In genomic region chr22:17965538-17966402, GRCh38 we compare ENCODE assay signal across 18 cellular contexts. TPM values are rescaled to one million over a fixed set of nuclear protein-coding genes. Genes with fewer than 3 reads are reported as not detected.
DNase-seq lines count a peak whose midpoint lies in the region; ATAC-seq and TF ChIP-seq lines count a peak whose summit lies in the region.
"Had no signal": no experiment of that assay in that cellular context is flagged by ENCODE, and none has a peak within 500 bp of the region (broad histone marks: within the 10 kb centered on the region; RNA-seq: fewer than 3 reads in every experiment).

No MANE protein-coding gene starts in this region.

- peaks cover 5% of the 10 kb centered on the region; the same call in 1 of the 2 replicates for H3K79me2 ChIP-seq in OCI-LY1 (ENCODE audit: insufficient read depth, low read length)
- peaks cover 5% of the 10 kb centered on the region for H3K79me2 ChIP-seq in trophoblast cell (ENCODE audit: control insufficient read depth, insufficient read depth, low read length, poor library complexity)
- peaks cover 81% of the 10 kb centered on the region for H3K79me2 ChIP-seq in hepatocyte

- no peak overlapping the region for H4K91ac ChIP-seq in trophoblast cell (ENCODE audit: low read depth, low read length)

- H3K9me3 Mint-ChIP-seq in central memory CD8-positive, alpha-beta T cell: no peaks in the 10 kb centered on the region
- H3K9me3 Mint-ChIP-seq: activated naive CD4-positive, alpha-beta T cell treated with anti-CD3 and anti-CD28 coated beads, Interleukin-2, amount 50 U/mL, for 72 hours; activated T-cell treated with anti-CD3 and anti-CD28 coated beads, Interleukin-2, amount 50 U/mL, for 24 hours had no signal

- H3K23ac ChIP-seq in trophoblast cell (ENCODE audit: low read length): no peak overlapping the region

- peaks cover 37% of the 10 kb centered on the region for H3K4me1 ChIP-seq in OCI-LY1 (ENCODE audit: insufficient read depth, low read length, severe bottlenecking)
- H3K4me1 ChIP-seq in trophoblast cell (ENCODE audit: control insufficient read depth in 1 of 2, insufficient read depth in 2 of 2, low read length in 2 of 2): peaks cover 22 to 26% of the 10 kb centered on the region in 2 experiments
- peaks cover 19% of the 10 kb centered on the region for H3K4me1 ChIP-seq in ovary (ENCODE audit: insufficient read depth)
- no peaks in the 10 kb centered on the region; the same call in 1 of the 2 replicates for H3K4me1 ChIP-seq in HAP-1
- H3K4me1 ChIP-seq in hepatocyte (ENCODE audit: insufficient read depth): peaks cover 7% of the 10 kb centered on the region
- H3K4me1 ChIP-seq: breast epithelium had no signal

- H3K27ac Mint-ChIP-seq in central memory CD8-positive, alpha-beta T cell (ENCODE audit: low read depth): peak overlapping the region; percentile 10
- H3K27ac Mint-ChIP-seq: activated T-cell treated with anti-CD3 and anti-CD28 coated beads, Interleukin-2, amount 50 U/mL, for 24 hours had no signal

- H3K9me2 ChIP-seq in OCI-LY1 (ENCODE audit: low read depth, low read length) (no peaks in the 10 kb centered on the region), hepatocyte (replicated peaks; ENCODE audit: insufficient read depth) (no peaks in the 10 kb centered on the region)

- ATAC-seq in central memory CD8-positive, alpha-beta T cell (replicated peaks; ENCODE audit: extremely low read depth, poor library complexity, severe bottlenecking): no peak
- ATAC-seq in GM18498 (IDR thresholded peaks at IDR 0.05; ENCODE audit: unreplicated experiment): no peak
- ATAC-seq: activated naive CD4-positive, alpha-beta T cell treated with anti-CD3 and anti-CD28 coated beads, Interleukin-2, amount 50 U/mL, for 72 hours; esophagus mucosa; sciatic nerve had no signal

- H2AK5ac ChIP-seq in trophoblast cell (ENCODE audit: low read length): peak overlapping the region; percentile 5

- H3K27me3 ChIP-seq in OCI-LY1 (ENCODE audit: insufficient read depth, low read length): no peaks in the 10 kb centered on the region
- no peaks in the 10 kb centered on the region for H3K27me3 ChIP-seq in trophoblast cell (ENCODE audit: insufficient read depth, low read length)
- H3K27me3 ChIP-seq in ovary: no peaks in the 10 kb centered on the region
- no peaks in the 10 kb centered on the region for H3K27me3 ChIP-seq in HAP-1 (ENCODE audit: low read depth)
- no peaks in the 10 kb centered on the region for H3K27me3 ChIP-seq in hepatocyte
- H3K27me3 ChIP-seq: breast epithelium, tibial nerve had no signal

- no peak overlapping the region for H3K4me3 ChIP-seq in OCI-LY1 (ENCODE audit: low read depth, low read length, poor library complexity, severe bottlenecking)
- H3K4me3 ChIP-seq in trophoblast cell (ENCODE audit: low read depth, low read length): no peak overlapping the region
- no peak overlapping the region for H3K4me3 ChIP-seq in ovary
- no peak overlapping the region for H3K4me3 ChIP-seq in HAP-1
- H3K4me3 ChIP-seq in hepatocyte: no peak overlapping the region
- H3K4me3 ChIP-seq: breast epithelium, tibial nerve had no signal

- H3K27me3 Mint-ChIP-seq in central memory CD8-positive, alpha-beta T cell: no peaks in the 10 kb centered on the region
- H3K27me3 Mint-ChIP-seq: activated T-cell treated with anti-CD3 and anti-CD28 coated beads, Interleukin-2, amount 50 U/mL, for 24 hours had no signal

- H3K9ac ChIP-seq in OCI-LY1 (ENCODE audit: low read length): no peak overlapping the region
- no peak overlapping the region for H3K9ac ChIP-seq in trophoblast cell (ENCODE audit: low read length)

- H4K8ac ChIP-seq in trophoblast cell (ENCODE audit: low read depth, low read length): no peak overlapping the region

- H3K36me3 Mint-ChIP-seq in central memory CD8-positive, alpha-beta T cell (ENCODE audit: insufficient read depth): peaks cover 2% of the 10 kb centered on the region
- H3K36me3 Mint-ChIP-seq: activated naive CD4-positive, alpha-beta T cell treated with anti-CD3 and anti-CD28 coated beads, Interleukin-2, amount 50 U/mL, for 72 hours had no signal

- no CpG with 5 or more reads among the region's 12 CpGs for WGBS in trophoblast cell (ENCODE audit: extremely low coverage, insufficient coverage, insufficient read length)
- WGBS in ovary, 3 donors: 80 to 82% (median 81%) methylated on average over 12 of the region's 12 CpGs
- 77% methylated on average over 12 of the region's 12 CpGs for WGBS in hepatocyte (ENCODE audit: low lambda C conversion rate, missing lambda C conversion rate)

- H2AFZ ChIP-seq in OCI-LY1 (ENCODE audit: low read length): no peak overlapping the region
- H2AFZ ChIP-seq in trophoblast cell (ENCODE audit: insufficient read depth, low read length, poor library complexity): peak overlapping the region; percentile 20
- no peak overlapping the region for H2AFZ ChIP-seq in hepatocyte

- H3K4ac ChIP-seq in trophoblast cell (ENCODE audit: low read depth, low read length): no peak overlapping the region

- in situ Hi-C loops in HAP-1 (cut with MboI; ENCODE audit: low sequenced_read_pairs): no loop called here

- H4K20me1 ChIP-seq in OCI-LY1 (ENCODE audit: insufficient read depth, low read length): no peaks in the 10 kb centered on the region
- peaks cover 9% of the 10 kb centered on the region for H4K20me1 ChIP-seq in hepatocyte (ENCODE audit: insufficient read depth, poor library complexity, severe bottlenecking)

- H3K4me1 Mint-ChIP-seq in central memory CD8-positive, alpha-beta T cell: peaks cover 29% of the 10 kb centered on the region

- intact Hi-C loops in ovary (cut with DNase I): no loop called here

- no peak for TF ChIP-seq POLR2A in ovary (IDR thresholded peaks at IDR 0.05)

- TF ChIP-seq CTCF in OCI-LY1 (IDR thresholded peaks at IDR 0.05; ENCODE audit: low read length) (no peak), ovary (IDR thresholded peaks at IDR 0.05) (no peak), hepatocyte (IDR thresholded peaks at IDR 0.05; ENCODE audit: poor library complexity) (no peak)

- H3K27ac ChIP-seq in OCI-LY1 (ENCODE audit: low read depth, low read length, poor library complexity, severe bottlenecking) (no peak overlapping the region), trophoblast cell (ENCODE audit: low read depth, low read length) (no peak overlapping the region), ovary (no peak overlapping the region), hepatocyte (no peak overlapping the region)
- H3K27ac ChIP-seq: breast epithelium had no signal

- no peak overlapping the region for H3K4me3 Mint-ChIP-seq in central memory CD8-positive, alpha-beta T cell
- H3K4me3 Mint-ChIP-seq: activated T-cell treated with anti-CD3 and anti-CD28 coated beads, Interleukin-2, amount 50 U/mL, for 24 hours had no signal

- H2BK12ac ChIP-seq in trophoblast cell (ENCODE audit: low read length): no peak overlapping the region

- H3K4me2 ChIP-seq in OCI-LY1 (ENCODE audit: low read length) (0 out of 2 replicates have a peak overlapping the region, but pooled peaks have one; percentile 2), trophoblast cell (ENCODE audit: low read length) (no peak overlapping the region), hepatocyte (no peak overlapping the region)

- peak overlapping the region; percentile 29 for H3K18ac ChIP-seq in trophoblast cell (ENCODE audit: low read length)

- H3K36me3 ChIP-seq in OCI-LY1 (ENCODE audit: insufficient read depth, low read length) (peaks cover 5% of the 10 kb centered on the region; the same call in 1 of the 2 replicates), trophoblast cell (ENCODE audit: control insufficient read depth in 1 of 2, insufficient read depth in 2 of 2, low read length in 2 of 2) (no peaks in the 10 kb centered on the region), ovary (no peaks in the 10 kb centered on the region), HAP-1 (replicated peaks) (peaks cover 3% of the 10 kb centered on the region; the same call in 1 of the 2 replicates), hepatocyte (replicated peaks; ENCODE audit: insufficient read depth, low read depth) (no peaks in the 10 kb centered on the region)
- H3K36me3 ChIP-seq: breast epithelium, tibial nerve had no signal

- no peak overlapping the region for H4K12ac ChIP-seq in trophoblast cell (ENCODE audit: low read depth, low read length)

- no peaks in the 10 kb centered on the region for H3F3A ChIP-seq in OCI-LY1 (ENCODE audit: insufficient read depth, low read length)

- no peaks in the 10 kb centered on the region for H3K9me3 ChIP-seq in OCI-LY1 (ENCODE audit: low read length)
- H3K9me3 ChIP-seq in trophoblast cell (ENCODE audit: insufficient read depth, low read depth, low read length): no peaks in the 10 kb centered on the region
- H3K9me3 ChIP-seq in ovary: no peaks in the 10 kb centered on the region
- H3K9me3 ChIP-seq in HAP-1: no peaks in the 10 kb centered on the region
- H3K9me3 ChIP-seq in hepatocyte (ENCODE audit: low read depth): no peaks in the 10 kb centered on the region
- H3K9me3 ChIP-seq: breast epithelium, tibial nerve had no signal

- no peak overlapping the region for H2BK120ac ChIP-seq in trophoblast cell (ENCODE audit: insufficient read depth, low read length, poor library complexity)

- peak; percentile 51 for DNase-seq in Daoy (ENCODE audit: low read depth)
- DNase-seq in central memory CD8-positive, alpha-beta T cell (ENCODE audit: low spot score in 2 of 2): no peak
- no peak for DNase-seq in trophoblast cell
- DNase-seq in ovary: no peak
- DNase-seq in HAP-1 (ENCODE audit: low spot score in 2 of 2): no peak
- no peak for DNase-seq in hepatocyte (ENCODE audit: low spot score)
- DNase-seq: activated T-cell treated with anti-CD3 and anti-CD28 coated beads, Interleukin-2, amount 50 U/mL, for 24 hours; DMS53; NCI-H1436 treated with DMSO at 0.1 percent for 48 hours; NCI-H510A; stimulated activated CD4-positive, alpha-beta T cell treated with anti-CD3 and anti-CD28 coated beads, Interleukin-2, amount 100 ng/mL, for 48 hours had no signal

- H3K14ac ChIP-seq in trophoblast cell (ENCODE audit: low read length): peak overlapping the region; percentile 32

- H3K79me1 ChIP-seq in trophoblast cell (ENCODE audit: low read length): peaks cover 8% of the 10 kb centered on the region

- no peak overlapping the region for H2BK5ac ChIP-seq in trophoblast cell (ENCODE audit: low read depth, low read length, poor library complexity)

- no peak for TF ChIP-seq EP300 in ovary (IDR thresholded peaks at IDR 0.05)

RNA-seq across cellular contexts. Expression of gene MICAL3, which starts 58.6 kb away (rescaled TPM):
- 15.4 and 26.2 TPM in 2 replicates for total RNA-seq in Daoy (2014; rRNA removed; shearing (Covaris generic))
- polyA plus RNA-seq in trophoblast cell (2013): 18.1 and 20.6 TPM in 2 replicates
- total RNA-seq in ovary (100 to 1,000 TPM in 1 of 7 donors, 10 to 100 TPM in 6; 17.5 to 106 (median 81.6) TPM), hepatocyte (15.4 and 22.7 TPM in 2 replicates)
- polyA plus RNA-seq in ovary (10 to 100 TPM; 24.1 to 31.9 TPM), hepatocyte (4.6 and 12.6 TPM in 2 replicates)
